Comparison of ENCODE assay signal across 1 cellular context in the genomic region with DNA sequence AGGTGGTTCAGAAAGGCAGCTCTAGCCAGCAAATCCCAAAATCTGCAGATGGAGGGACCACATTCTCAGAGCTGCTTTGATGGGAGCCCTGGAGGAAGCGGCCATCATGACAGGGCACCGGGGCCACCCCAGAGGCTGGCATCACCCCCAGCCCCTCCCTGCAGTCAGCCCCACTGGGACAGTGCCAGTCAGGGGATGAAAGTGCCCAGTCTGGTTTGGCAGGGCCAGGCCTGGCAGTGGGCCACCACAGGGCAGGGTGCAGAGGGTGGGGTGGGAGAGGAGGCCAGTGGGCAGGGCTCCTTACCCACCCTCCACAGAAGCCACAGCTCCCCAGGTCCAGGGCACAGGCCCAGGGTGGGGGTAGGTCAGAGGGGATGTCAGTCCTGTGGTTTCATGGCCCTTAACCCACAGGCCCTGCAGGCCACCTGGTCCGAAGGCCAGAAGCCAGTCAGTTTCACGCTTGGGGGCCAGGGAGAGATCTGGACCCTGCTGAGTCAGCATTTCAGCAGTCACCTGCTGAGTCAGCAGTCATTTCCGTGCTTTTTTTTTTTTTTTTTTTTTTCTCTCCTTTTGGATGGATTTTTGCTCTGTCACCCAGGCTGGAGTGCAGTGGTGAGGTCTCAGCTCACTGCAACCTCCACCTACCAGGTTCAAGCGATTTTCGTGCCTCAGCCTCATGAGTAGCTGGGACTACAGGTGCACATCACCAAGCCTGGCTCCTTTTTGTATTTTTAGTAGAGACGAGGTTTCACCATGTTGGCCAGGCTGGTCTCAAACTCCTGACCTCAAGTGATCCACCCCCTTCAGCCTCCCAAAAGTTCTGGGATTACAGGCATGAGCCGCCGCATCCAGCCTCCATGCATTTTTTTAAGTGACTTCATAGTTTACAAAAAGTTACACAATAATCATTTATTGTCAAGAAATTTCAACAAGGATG.
TF ChIP-seq lines count a peak whose summit lies in the region.

No MANE protein-coding gene starts in this region.

TF ChIP-seq in GM23338, 12 proteins besides CTCF, POLR2A, EP300 and RAD21:
- TF ChIP-seq, protein P1, sequence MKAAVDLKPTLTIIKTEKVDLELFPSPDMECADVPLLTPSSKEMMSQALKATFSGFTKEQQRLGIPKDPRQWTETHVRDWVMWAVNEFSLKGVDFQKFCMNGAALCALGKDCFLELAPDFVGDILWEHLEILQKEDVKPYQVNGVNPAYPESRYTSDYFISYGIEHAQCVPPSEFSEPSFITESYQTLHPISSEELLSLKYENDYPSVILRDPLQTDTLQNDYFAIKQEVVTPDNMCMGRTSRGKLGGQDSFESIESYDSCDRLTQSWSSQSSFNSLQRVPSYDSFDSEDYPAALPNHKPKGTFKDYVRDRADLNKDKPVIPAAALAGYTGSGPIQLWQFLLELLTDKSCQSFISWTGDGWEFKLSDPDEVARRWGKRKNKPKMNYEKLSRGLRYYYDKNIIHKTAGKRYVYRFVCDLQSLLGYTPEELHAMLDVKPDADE (IDR thresholded peaks at IDR 0.05) = no peak
- TF ChIP-seq NANOG (IDR thresholded peaks at IDR 0.05; ENCODE audit: borderline replicate concordance) = no peak
- no peak for TF ChIP-seq EZH2phosphoT487 (IDR thresholded peaks at IDR 0.05; ENCODE audit: unreplicated experiment)
